ENCODE assay signal across 22 cellular contexts in the genomic region with DNA sequence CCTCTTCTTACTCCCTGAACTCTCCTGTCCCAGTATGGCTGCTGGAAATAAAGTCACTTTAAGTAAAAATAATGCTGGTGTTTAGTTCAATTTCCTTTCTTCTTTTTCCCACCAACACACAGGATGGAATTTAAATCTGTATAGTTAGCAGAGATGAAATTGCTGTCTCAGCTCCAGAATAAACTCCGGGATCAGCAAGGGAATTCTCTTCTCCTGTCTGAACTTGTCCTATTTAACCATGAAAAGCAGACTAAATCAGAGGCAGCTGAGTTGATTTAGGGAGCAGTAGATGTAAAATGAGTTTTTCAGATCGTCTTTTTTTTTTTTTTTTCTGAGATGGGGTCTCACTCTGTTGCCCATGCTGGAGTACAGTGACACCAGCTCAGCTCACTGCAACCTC.
"Had no signal": no experiment of that assay in that cellular context is flagged by ENCODE, and none has a peak within 500 bp of the region (broad histone marks: within the 10 kb centered on the region; RNA-seq: fewer than 3 reads in every experiment).

No MANE protein-coding gene starts in this region.

- H3K27me3 ChIP-seq: Peyer's patch, SJSA1 had no signal

- H3K4me3 Mint-ChIP-seq: activated CD8-positive, alpha-beta T cell treated with anti-CD3 and anti-CD28 coated beads for 36 hours; activated naive CD4-positive, alpha-beta T cell treated with anti-CD3 and anti-CD28 coated beads, Interleukin-2, amount 50 U/mL, for 24 hours; activated T-cell treated with anti-CD3 and anti-CD28 coated beads, Interleukin-2, amount 50 U/mL, for 72 hours had no signal

- H3K27me3 Mint-ChIP-seq: activated CD8-positive, alpha-beta T cell treated with anti-CD3 and anti-CD28 coated beads for 36 hours; activated naive CD4-positive, alpha-beta T cell treated with anti-CD3 and anti-CD28 coated beads, Interleukin-2, amount 50 U/mL, for 24 hours had no signal

- H3K9me3 ChIP-seq: Peyer's patch, SJSA1 had no signal

- ATAC-seq: activated CD4-positive, CD25-positive, alpha-beta regulatory T cell treated with anti-CD3 and anti-CD28 coated beads, Interleukin-2, amount 50 U/mL, for 24 hours; activated CD8-positive, alpha-beta T cell treated with anti-CD3 and anti-CD28 coated beads for 36 hours; activated T-cell treated with anti-CD3 and anti-CD28 coated beads, Interleukin-2, amount 50 U/mL, for 72 hours; K562; SK-N-SH treated with all-trans-retinoic acid at 6 μM for 48 hours had no signal

- H3K27ac ChIP-seq: Peyer's patch, SJSA1 had no signal

- H3K27ac Mint-ChIP-seq: activated CD8-positive, alpha-beta T cell treated with anti-CD3 and anti-CD28 coated beads for 36 hours; activated naive CD4-positive, alpha-beta T cell treated with anti-CD3 and anti-CD28 coated beads, Interleukin-2, amount 50 U/mL, for 24 hours; activated T-cell treated with anti-CD3 and anti-CD28 coated beads, Interleukin-2, amount 50 U/mL, for 72 hours had no signal

- H3K4me3 ChIP-seq: K562, Peyer's patch, SJSA1 had no signal

- DNase-seq: activated CD4-positive, alpha-beta T cell treated with anti-CD3 and anti-CD28 coated beads for 4 hours; activated CD8-positive, alpha-beta memory T cell treated with anti-CD3 and anti-CD28 coated beads, Interleukin-2, amount 50 U/mL, for 4 hours; activated CD8-positive, alpha-beta T cell treated with anti-CD3 and anti-CD28 coated beads for 36 hours; activated effector memory CD4-positive, alpha-beta T cell treated with Interleukin-2 at 50 U/mL for 16 hours; activated naive CD4-positive, alpha-beta T cell; activated T-cell treated with anti-CD3 and anti-CD28 coated beads, Interleukin-2, amount 50 U/mL, for 72 hours; aorta; Karpas-422; NCI-H1105 treated with DMSO at 0.1 percent for 48 hours; NCI-H146; NCI-H187 treated with DMSO at 0.1 percent for 48 hours; NCI-H2081 treated with DMSO at 0.1 percent for 48 hours; NCI-H446; NCI-H524; Peyer's patch; SHP77; SW 1271 had no signal

- H3K9me3 Mint-ChIP-seq: activated CD8-positive, alpha-beta T cell treated with anti-CD3 and anti-CD28 coated beads for 36 hours; activated naive CD4-positive, alpha-beta T cell treated with anti-CD3 and anti-CD28 coated beads, Interleukin-2, amount 50 U/mL, for 24 hours had no signal
